ENCODE assay signal across 2 cellular contexts in the genomic region with DNA sequence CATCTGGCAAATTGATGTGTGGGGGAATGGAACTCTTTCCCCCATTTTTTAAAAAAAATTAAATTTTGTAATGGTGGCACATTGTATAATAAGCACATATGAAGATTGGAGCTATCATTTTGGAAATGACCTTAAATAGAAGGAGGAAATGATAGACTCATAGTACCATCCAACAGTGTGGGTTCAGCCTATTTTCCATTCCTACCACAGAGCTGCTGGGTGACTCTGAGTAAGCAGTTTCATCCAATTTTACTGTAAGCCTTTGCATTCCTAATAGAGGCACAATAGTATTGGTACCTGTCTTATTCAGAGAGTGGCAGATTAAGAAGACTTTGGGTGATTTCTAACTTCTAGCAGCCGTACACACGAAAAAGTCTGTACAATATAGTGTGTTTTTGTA.
TF ChIP-seq lines count a peak whose summit lies in the region.

No MANE protein-coding gene starts in this region.

TF ChIP-seq in IMR-90, 13 proteins besides CTCF, POLR2A, EP300 and RAD21:
- TF ChIP-seq MXI1 (IDR thresholded peaks at IDR 0.05; ENCODE audit: borderline replicate concordance, low read depth, low read length) = no peak
- TF ChIP-seq, protein P1, sequence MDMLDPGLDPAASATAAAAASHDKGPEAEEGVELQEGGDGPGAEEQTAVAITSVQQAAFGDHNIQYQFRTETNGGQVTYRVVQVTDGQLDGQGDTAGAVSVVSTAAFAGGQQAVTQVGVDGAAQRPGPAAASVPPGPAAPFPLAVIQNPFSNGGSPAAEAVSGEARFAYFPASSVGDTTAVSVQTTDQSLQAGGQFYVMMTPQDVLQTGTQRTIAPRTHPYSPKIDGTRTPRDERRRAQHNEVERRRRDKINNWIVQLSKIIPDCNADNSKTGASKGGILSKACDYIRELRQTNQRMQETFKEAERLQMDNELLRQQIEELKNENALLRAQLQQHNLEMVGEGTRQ (IDR thresholded peaks at IDR 0.05; ENCODE audit: low read depth, low read length) = no peak
- TF ChIP-seq, protein P2, sequence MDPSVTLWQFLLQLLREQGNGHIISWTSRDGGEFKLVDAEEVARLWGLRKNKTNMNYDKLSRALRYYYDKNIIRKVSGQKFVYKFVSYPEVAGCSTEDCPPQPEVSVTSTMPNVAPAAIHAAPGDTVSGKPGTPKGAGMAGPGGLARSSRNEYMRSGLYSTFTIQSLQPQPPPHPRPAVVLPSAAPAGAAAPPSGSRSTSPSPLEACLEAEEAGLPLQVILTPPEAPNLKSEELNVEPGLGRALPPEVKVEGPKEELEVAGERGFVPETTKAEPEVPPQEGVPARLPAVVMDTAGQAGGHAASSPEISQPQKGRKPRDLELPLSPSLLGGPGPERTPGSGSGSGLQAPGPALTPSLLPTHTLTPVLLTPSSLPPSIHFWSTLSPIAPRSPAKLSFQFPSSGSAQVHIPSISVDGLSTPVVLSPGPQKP (IDR thresholded peaks at IDR 0.05; ENCODE audit: borderline replicate concordance, low read depth, low read length) = no peak
- no peak for TF ChIP-seq MAZ (IDR thresholded peaks at IDR 0.05; ENCODE audit: borderline replicate concordance, low read depth, low read length)
- TF ChIP-seq SMC3 (IDR thresholded peaks at IDR 0.05; ENCODE audit: low read depth, low read length) = no peak

TF ChIP-seq in WTC11, 78 proteins besides CTCF, POLR2A, EP300 and RAD21:
- TF ChIP-seq TEAD4 (CRISPR knock-in tag; IDR thresholded peaks at IDR 0.05) = no peak
- no peak for TF ChIP-seq CBFB (CRISPR knock-in tag; IDR thresholded peaks at IDR 0.05; ENCODE audit: low read depth)
- TF ChIP-seq, protein P3, sequence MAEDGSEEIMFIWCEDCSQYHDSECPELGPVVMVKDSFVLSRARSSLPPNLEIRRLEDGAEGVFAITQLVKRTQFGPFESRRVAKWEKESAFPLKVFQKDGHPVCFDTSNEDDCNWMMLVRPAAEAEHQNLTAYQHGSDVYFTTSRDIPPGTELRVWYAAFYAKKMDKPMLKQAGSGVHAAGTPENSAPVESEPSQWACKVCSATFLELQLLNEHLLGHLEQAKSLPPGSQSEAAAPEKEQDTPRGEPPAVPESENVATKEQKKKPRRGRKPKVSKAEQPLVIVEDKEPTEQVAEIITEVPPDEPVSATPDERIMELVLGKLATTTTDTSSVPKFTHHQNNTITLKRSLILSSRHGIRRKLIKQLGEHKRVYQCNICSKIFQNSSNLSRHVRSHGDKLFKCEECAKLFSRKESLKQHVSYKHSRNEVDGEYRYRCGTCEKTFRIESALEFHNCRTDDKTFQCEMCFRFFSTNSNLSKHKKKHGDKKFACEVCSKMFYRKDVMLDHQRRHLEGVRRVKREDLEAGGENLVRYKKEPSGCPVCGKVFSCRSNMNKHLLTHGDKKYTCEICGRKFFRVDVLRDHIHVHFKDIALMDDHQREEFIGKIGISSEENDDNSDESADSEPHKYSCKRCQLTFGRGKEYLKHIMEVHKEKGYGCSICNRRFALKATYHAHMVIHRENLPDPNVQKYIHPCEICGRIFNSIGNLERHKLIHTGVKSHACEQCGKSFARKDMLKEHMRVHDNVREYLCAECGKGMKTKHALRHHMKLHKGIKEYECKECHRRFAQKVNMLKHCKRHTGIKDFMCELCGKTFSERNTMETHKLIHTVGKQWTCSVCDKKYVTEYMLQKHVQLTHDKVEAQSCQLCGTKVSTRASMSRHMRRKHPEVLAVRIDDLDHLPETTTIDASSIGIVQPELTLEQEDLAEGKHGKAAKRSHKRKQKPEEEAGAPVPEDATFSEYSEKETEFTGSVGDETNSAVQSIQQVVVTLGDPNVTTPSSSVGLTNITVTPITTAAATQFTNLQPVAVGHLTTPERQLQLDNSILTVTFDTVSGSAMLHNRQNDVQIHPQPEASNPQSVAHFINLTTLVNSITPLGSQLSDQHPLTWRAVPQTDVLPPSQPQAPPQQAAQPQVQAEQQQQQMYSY (CRISPR knock-in tag; IDR thresholded peaks at IDR 0.05) = no peak
- TF ChIP-seq, protein P4, sequence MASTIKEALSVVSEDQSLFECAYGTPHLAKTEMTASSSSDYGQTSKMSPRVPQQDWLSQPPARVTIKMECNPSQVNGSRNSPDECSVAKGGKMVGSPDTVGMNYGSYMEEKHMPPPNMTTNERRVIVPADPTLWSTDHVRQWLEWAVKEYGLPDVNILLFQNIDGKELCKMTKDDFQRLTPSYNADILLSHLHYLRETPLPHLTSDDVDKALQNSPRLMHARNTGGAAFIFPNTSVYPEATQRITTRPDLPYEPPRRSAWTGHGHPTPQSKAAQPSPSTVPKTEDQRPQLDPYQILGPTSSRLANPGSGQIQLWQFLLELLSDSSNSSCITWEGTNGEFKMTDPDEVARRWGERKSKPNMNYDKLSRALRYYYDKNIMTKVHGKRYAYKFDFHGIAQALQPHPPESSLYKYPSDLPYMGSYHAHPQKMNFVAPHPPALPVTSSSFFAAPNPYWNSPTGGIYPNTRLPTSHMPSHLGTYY (CRISPR knock-in tag; IDR thresholded peaks at IDR 0.05) = no peak
- no peak for TF ChIP-seq TEAD1 (CRISPR knock-in tag; IDR thresholded peaks at IDR 0.05)
- TF ChIP-seq, protein P5, sequence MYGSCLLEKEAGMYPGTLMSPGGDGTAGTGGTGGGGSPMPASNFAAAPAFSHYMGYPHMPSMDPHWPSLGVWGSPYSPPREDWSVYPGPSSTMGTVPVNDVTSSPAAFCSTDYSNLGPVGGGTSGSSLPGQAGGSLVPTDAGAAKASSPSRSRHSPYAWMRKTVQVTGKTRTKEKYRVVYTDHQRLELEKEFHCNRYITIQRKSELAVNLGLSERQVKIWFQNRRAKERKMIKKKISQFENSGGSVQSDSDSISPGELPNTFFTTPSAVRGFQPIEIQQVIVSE (CRISPR knock-in tag; IDR thresholded peaks at IDR 0.05; ENCODE audit: borderline replicate concordance) = no peak
